Comparison of ENCODE assay signal across 8 cellular contexts in the genomic region with DNA sequence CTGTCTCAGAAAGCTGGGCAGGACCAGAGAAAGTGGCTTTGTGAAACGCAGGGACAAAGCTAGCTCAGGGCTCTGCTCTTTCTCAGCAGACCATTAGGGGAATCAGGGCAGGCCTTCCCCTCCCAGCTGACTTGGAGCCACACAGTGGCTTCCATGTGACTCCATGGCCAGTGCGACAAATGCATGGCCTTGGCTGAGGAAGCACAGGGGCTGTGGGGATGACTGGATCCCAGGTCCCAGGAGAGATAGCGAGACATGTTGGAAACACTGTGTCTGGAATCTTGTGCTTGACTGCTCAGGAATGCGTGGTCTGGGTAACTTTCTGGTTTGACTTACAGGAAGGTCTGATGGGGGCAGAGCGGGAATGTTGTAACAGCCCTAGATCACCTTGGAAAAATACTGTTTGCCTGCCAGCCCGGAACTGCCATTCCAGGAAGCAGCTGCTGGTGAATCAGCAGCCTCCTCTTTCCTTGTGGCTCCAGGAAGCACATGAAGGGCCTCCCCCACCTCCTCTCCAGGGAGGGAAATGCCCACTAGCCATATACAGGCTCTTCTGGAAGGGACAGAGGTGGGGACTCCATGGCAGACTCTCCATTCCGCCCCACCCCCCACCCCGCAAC.
DNase-seq lines count a peak whose midpoint lies in the region; ATAC-seq and TF ChIP-seq lines count a peak whose summit lies in the region.

No MANE protein-coding gene starts in this region.

- DNase-seq in ELR (ENCODE audit: low read depth) (peak; percentile 98), RKO (ENCODE audit: low spot score) (peak; percentile 52), esophagus muscularis mucosa (ENCODE audit: extremely low spot score) (no peak), NOMO-1 (lab: John Stamatoyannopoulos, UW; ENCODE audit: unreplicated experiment in 2 of 2) (no peak)

- H3K4me1 ChIP-seq in esophagus muscularis mucosa (peaks cover 37 to 54% (median 44%) of the 10 kb centered on the region in 4 donors), neutrophil (ENCODE audit: control insufficient read depth in 1 of 2, insufficient read depth in 1 of 2, low read depth in 1 of 2, low read length in 1 of 2) (peaks cover 26 to 28% of the 10 kb centered on the region in 2 experiments)

- peak; percentile 83 for TF ChIP-seq EP300 in esophagus muscularis mucosa (IDR thresholded peaks at IDR 0.05)

- H3K4me3 ChIP-seq in esophagus muscularis mucosa: no peak overlapping the region
- H3K4me3 ChIP-seq in neutrophil (ENCODE audit: low read depth in 1 of 2, low read length in 1 of 2): no peak overlapping the region

- WGBS in esophagus muscularis mucosa: 63% methylated on average over 6 of the region's 8 CpGs

- TF ChIP-seq CTCF in esophagus muscularis mucosa (IDR thresholded peaks at IDR 0.05) (peak in 1 of 3 experiments; percentile 26), neutrophil (IDR thresholded peaks at IDR 0.05) (no peak)

- H3K9me3 ChIP-seq in esophagus muscularis mucosa (no peaks in the 10 kb centered on the region), neutrophil (no peaks in the 10 kb centered on the region)

- TF ChIP-seq POLR2A in esophagus muscularis mucosa (IDR thresholded peaks at IDR 0.05; ENCODE audit: low read depth): no peak

- intact Hi-C loops in esophagus muscularis mucosa (cut with DNase I): loop anchor here (5.0 kb wide), 1 partner anchor 84 kb away; no protein-coding TSS in a partner anchor

- H3K36me3 ChIP-seq in esophagus muscularis mucosa (no peaks in the 10 kb centered on the region), neutrophil (no peaks in the 10 kb centered on the region)

- ATAC-seq in GM18498 (IDR thresholded peaks at IDR 0.05; ENCODE audit: unreplicated experiment) (no peak), GM19395 (IDR thresholded peaks at IDR 0.05; ENCODE audit: unreplicated experiment) (no peak), GM18511 (IDR thresholded peaks at IDR 0.05; ENCODE audit: unreplicated experiment) (no peak)

- H3K27me3 ChIP-seq in esophagus muscularis mucosa (no peaks in the 10 kb centered on the region), neutrophil (no peaks in the 10 kb centered on the region)

- H3K27ac ChIP-seq in esophagus muscularis mucosa (replicated peaks in 1 of 4) (peak overlapping the region; percentile 63 to 76 (median 68)), neutrophil (peak overlapping the region; percentile 41)

Comparison
In these comparisons a context has a peak if more than half of its experiments do, and no peak if none do; other contexts are left out.
1. DNase-seq: peak in ELR (single experiment) and RKO (single experiment); none in esophagus muscularis mucosa (single experiment) and NOMO-1 (0 of 2).